ENCODE assay signal across 8 cellular contexts in the genomic region with DNA sequence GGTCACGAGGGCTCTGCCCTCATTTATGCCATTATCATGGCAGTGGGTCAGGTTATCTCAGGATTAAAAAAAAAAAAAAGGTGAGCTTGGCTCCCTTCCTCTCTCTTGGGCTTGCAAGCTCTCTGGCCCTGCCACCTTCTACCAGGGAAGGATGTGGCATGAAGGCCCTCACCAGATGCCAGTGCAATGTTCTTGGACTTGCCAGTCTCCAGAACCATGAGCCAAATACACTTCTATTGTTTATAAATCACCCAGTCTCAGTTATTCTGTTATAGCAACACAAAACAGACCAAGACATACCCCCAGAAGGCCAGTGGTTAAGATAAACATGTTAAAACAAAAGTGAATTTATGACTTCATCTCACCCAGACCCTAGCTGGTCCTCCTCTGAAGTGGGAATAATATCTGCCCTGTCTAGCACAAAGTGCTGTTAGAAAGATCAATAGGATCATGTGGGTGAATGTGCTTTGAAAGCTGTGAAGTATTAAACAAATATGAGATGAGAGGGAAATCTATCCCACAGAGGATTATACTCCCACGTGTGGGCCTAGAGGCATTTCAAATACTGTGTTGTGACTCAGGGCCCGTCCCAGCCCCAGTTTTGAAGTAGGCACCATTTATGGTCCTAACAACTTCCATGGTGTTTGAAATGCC.
DNase-seq lines count a peak whose midpoint lies in the region; ATAC-seq lines count a peak whose summit lies in the region.
"Had no signal": no experiment of that assay in that cellular context is flagged by ENCODE, and none has a peak within 500 bp of the region (broad histone marks: within the 10 kb centered on the region; RNA-seq: fewer than 3 reads in every experiment).

No MANE protein-coding gene starts in this region.

- ATAC-seq in HG03457 (IDR thresholded peaks at IDR 0.05; ENCODE audit: unreplicated experiment) (no peak), HG03039 (IDR thresholded peaks at IDR 0.05; ENCODE audit: unreplicated experiment) (no peak)
- ATAC-seq: GM23338 had no signal

- DNase-seq in Daoy (ENCODE audit: low read depth) (peak; percentile 33), M059J (ENCODE audit: low read depth) (peak; percentile 22), epithelial cell of prostate (ENCODE audit: low read depth, low spot score) (peak; percentile 65), posterior vena cava (ENCODE audit: low spot score) (peak; percentile 74), SHP77 treated with DMSO at 0.1 percent for 48 hours (lab: John Stamatoyannopoulos, UW) (no peak)

- intact Hi-C loops in posterior vena cava (cut with DNase I): loop anchor here (2.0 to 10.0 kb wide), 5 partner anchors 68 to 240 kb away; no protein-coding TSS in a partner anchor

- H3K27ac ChIP-seq in epithelial cell of prostate: peak overlapping the region; percentile 54
